24 cellular contexts compared by ENCODE assay signal in the genomic region with DNA sequence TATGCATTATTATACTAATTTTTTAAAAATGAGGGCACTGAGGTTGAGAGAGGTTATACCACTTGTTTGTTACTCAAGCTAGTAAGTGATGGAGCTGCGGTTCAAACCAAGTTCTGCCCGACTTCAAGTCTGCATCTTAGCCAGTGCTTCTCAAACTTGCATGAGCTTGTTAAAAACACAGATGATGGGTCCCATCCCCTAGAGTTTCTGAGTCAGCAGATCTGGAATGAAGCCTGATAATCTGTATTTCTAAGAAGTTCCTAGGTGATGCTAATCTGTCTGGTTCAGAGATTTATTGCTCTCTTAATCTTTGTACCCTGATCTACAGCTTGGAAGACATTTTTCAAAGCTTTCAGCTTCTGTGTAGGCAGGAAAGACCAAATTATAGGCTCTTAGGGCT.
DNase-seq lines count a peak whose midpoint lies in the region; ATAC-seq, FAIRE-seq and TF ChIP-seq lines count a peak whose summit lies in the region.
"Had no signal": no experiment of that assay in that cellular context is flagged by ENCODE, and none has a peak within 500 bp of the region (broad histone marks: within the 10 kb centered on the region; RNA-seq: fewer than 3 reads in every experiment).

No MANE protein-coding gene starts in this region.

- H3K36me3 ChIP-seq in smooth muscle cell (ENCODE audit: low read depth) (no peaks in the 10 kb centered on the region), mammary epithelial cell (ENCODE audit: insufficient read depth, low read length) (no peaks in the 10 kb centered on the region)

- H3K79me2 ChIP-seq in smooth muscle cell (ENCODE audit: low read depth) (no peaks in the 10 kb centered on the region), mammary epithelial cell (ENCODE audit: insufficient read depth, low read length) (no peaks in the 10 kb centered on the region)

- TF ChIP-seq POLR2A in GM12891 (IDR thresholded peaks at IDR 0.05; ENCODE audit: low read depth, low read length), result no peak

- ATAC-seq in HG03442 (IDR thresholded peaks at IDR 0.05; ENCODE audit: unreplicated experiment), result no peak
- no peak for ATAC-seq in GM21515 (IDR thresholded peaks at IDR 0.05; ENCODE audit: unreplicated experiment)
- ATAC-seq: right cardiac atrium had no signal

- peaks cover 9% of the 10 kb centered on the region for H3F3A ChIP-seq in smooth muscle cell (ENCODE audit: low read depth)

- peak overlapping the region; percentile 49 for H3K27ac ChIP-seq in smooth muscle cell (ENCODE audit: low read depth)
- no peak overlapping the region for H3K27ac ChIP-seq in mammary epithelial cell (ENCODE audit: insufficient read depth, low read depth, low read length)
- H3K27ac ChIP-seq: KMS-11 had no signal

- peaks cover 7% of the 10 kb centered on the region for H3K9me3 Mint-ChIP-seq in T-helper 2 cell treated with Interferon-gamma antibody and Interleukin-4, amounts not matched to agents 5 μg/mL and 100 μg/mL, for 36 hours
- H3K9me3 Mint-ChIP-seq: endodermal cell had no signal

- H3K9me3 ChIP-seq in smooth muscle cell (replicated peaks; ENCODE audit: low read depth) (no peaks in the 10 kb centered on the region), mammary epithelial cell (replicated peaks; ENCODE audit: insufficient read depth, low read length) (no peaks in the 10 kb centered on the region)

- no TSS peak for BruUV-seq in mammary epithelial cell (replicated peaks; lab: Mats Ljungman, UMichigan)

- peak overlapping the region; percentile 63 for H3K4me3 Mint-ChIP-seq in T-helper 2 cell treated with Interferon-gamma antibody and Interleukin-4, amounts not matched to agents 5 μg/mL and 100 μg/mL, for 36 hours
- H3K4me3 Mint-ChIP-seq: endodermal cell had no signal

- in situ Hi-C loops in mammary epithelial cell (cut with MboI; ENCODE audit: low sequenced_read_pairs in 2 of 2), result loop anchor here in 1 of 2 donors (10.0 kb wide), 1 partner anchor 145 kb away; a partner anchor contains a TSS

- peaks cover 15% of the 10 kb centered on the region for H3K36me3 Mint-ChIP-seq in T-helper 2 cell treated with Interferon-gamma antibody and Interleukin-4, amounts not matched to agents 5 μg/mL and 100 μg/mL, for 36 hours (ENCODE audit: low read depth)

- no peaks in the 10 kb centered on the region for H3K27me3 Mint-ChIP-seq in T-helper 2 cell treated with Interferon-gamma antibody and Interleukin-4, amounts not matched to agents 5 μg/mL and 100 μg/mL, for 36 hours (ENCODE audit: low read depth)

- H3K27me3 ChIP-seq in smooth muscle cell (ENCODE audit: low read depth) (no peaks in the 10 kb centered on the region), mammary epithelial cell (ENCODE audit: insufficient read depth, low read length) (peaks cover 3% of the 10 kb centered on the region)

- intact Hi-C loops in mammary epithelial cell (cut with micrococcal nuclease), result no loop called here

- H3K4me3 ChIP-seq in fibroblast of villous mesenchyme (ENCODE audit: low read depth, low read length), result no peak overlapping the region
- no peak overlapping the region for H3K4me3 ChIP-seq in smooth muscle cell
- no peak overlapping the region for H3K4me3 ChIP-seq in mammary epithelial cell (replicated peaks in 1 of 3; ENCODE audit: insufficient read depth in 1 of 3, low read depth in 2 of 3, low read length in 3 of 3)

- dilution Hi-C loops in mammary epithelial cell (cut with HindIII; ENCODE audit: low sequenced_read_pairs), result no loop called here

- H3K4me1 Mint-ChIP-seq in T-helper 2 cell treated with Interferon-gamma antibody and Interleukin-4, amounts not matched to agents 5 μg/mL and 100 μg/mL, for 36 hours (ENCODE audit: low read depth), result peaks cover 60% of the 10 kb centered on the region

- CTCF ChIA-PET in mammary epithelial cell (lab: Charles Lee; ENCODE audit: low non-redundant PET), result interaction anchor here (1.1 kb wide), 1 partner anchor 146 kb away, joined by 8 read pairs; a partner anchor contains a TSS

- H3K4me1 ChIP-seq in smooth muscle cell (ENCODE audit: low read depth) (peaks cover 11% of the 10 kb centered on the region), mammary epithelial cell (ENCODE audit: insufficient read depth, low read length) (no peaks in the 10 kb centered on the region)

- FAIRE-seq in GM12891 (lab: Jason Lieb, UNC), result peak; percentile 66
- FAIRE-seq: keratinocyte had no signal

- peak overlapping the region; percentile 82 for H2AFZ ChIP-seq in smooth muscle cell (ENCODE audit: low read depth)
- H2AFZ ChIP-seq in mammary epithelial cell (ENCODE audit: low read depth, low read length), result no peak overlapping the region

- 12% methylated on average over 2 of the region's 2 CpGs for WGBS in smooth muscle cell (ENCODE audit: low lambda C conversion rate)
- 64% methylated on average over 2 of the region's 2 CpGs for WGBS in mammary epithelial cell (ENCODE audit: low coverage, missing lambda C conversion rate)

- H3K9ac ChIP-seq in smooth muscle cell (ENCODE audit: low read depth) (no peak overlapping the region), mammary epithelial cell (ENCODE audit: insufficient read depth, low read length) (no peak overlapping the region)
- H3K9ac ChIP-seq: KMS-11 had no signal

- peak overlapping the region; percentile 89 for H3K27ac Mint-ChIP-seq in T-helper 2 cell treated with Interferon-gamma antibody and Interleukin-4, amounts not matched to agents 5 μg/mL and 100 μg/mL, for 36 hours

- peak overlapping the region; percentile 63 for H3K4me2 ChIP-seq in smooth muscle cell
- no peak overlapping the region for H3K4me2 ChIP-seq in mammary epithelial cell (ENCODE audit: insufficient read depth, low read depth, low read length)
- H3K4me2 ChIP-seq: KMS-11 had no signal

- H4K20me1 ChIP-seq in smooth muscle cell (ENCODE audit: low read depth) (no peaks in the 10 kb centered on the region), mammary epithelial cell (ENCODE audit: insufficient read depth, low read length) (no peaks in the 10 kb centered on the region)

- DNase-seq in GM12891 (ENCODE audit: insufficient read length, low spot score) (no peak), fibroblast of villous mesenchyme (ENCODE audit: low read depth) (peak; percentile 37), smooth muscle cell (lab: John Stamatoyannopoulos, UW; ENCODE audit: unreplicated experiment) (no peak), NCI-H1048 (lab: John Stamatoyannopoulos, UW) (no peak), mammary epithelial cell (no peak)
- no peak for DNase-seq in T-helper 2 cell treated with Interferon-gamma antibody and Interleukin-4, amounts not matched to agents 5 μg/mL and 100 μg/mL, for 36 hours (ENCODE audit: low spot score)
- DNase-seq: activated gamma-delta T cell treated with Interleukin-2 at 50 U/mL for 16 hours; AML-193; aorta; cerebellar nuclear complex; endodermal cell; HCEC 1CT; hippocampal formation; midbrain; NCI-H2081; NCI-H524; occipital lobe; right cardiac atrium; stimulated activated CD4-positive, alpha-beta T cell treated with anti-CD3 and anti-CD28 coated beads, Interleukin-1b, Interleukin-23, amount 100 ng/mL, for 48 hours; substantia nigra had no signal

- TF ChIP-seq CTCF in fibroblast of villous mesenchyme (IDR thresholded peaks at IDR 0.05; ENCODE audit: insufficient read depth, low read depth, low read length) (no peak), smooth muscle cell (IDR thresholded peaks at IDR 0.05; ENCODE audit: borderline replicate concordance, insufficient read depth, poor library complexity, severe bottlenecking) (no peak), mammary epithelial cell (conservative IDR thresholded peaks at IDR 0.05 in 1 of 2, IDR thresholded peaks at IDR 0.05 in 1 of 2; ENCODE audit: extremely low read depth in 1 of 2, insufficient read depth in 1 of 2, low read depth in 1 of 2, low read length in 2 of 2) (no peak)

TF ChIP-seq in GM12891, 5 proteins besides CTCF, POLR2A, EP300 and RAD21:
- TF ChIP-seq SPI1 (IDR thresholded peaks at IDR 0.05; ENCODE audit: low read depth, low read length) (no peak), TAF1 (IDR thresholded peaks at IDR 0.05; ENCODE audit: low read depth, low read length) (no peak), PAX5 (IDR thresholded peaks at IDR 0.05; ENCODE audit: insufficient read depth, low read length, severe bottlenecking) (no peak), POLR2AphosphoS5 (IDR thresholded peaks at IDR 0.05; ENCODE audit: low read depth, low read length) (no peak), POU2F2 (IDR thresholded peaks at IDR 0.05; ENCODE audit: low read depth, low read length) (no peak)
